1 cellular context compared by ENCODE assay signal in the genomic region with DNA sequence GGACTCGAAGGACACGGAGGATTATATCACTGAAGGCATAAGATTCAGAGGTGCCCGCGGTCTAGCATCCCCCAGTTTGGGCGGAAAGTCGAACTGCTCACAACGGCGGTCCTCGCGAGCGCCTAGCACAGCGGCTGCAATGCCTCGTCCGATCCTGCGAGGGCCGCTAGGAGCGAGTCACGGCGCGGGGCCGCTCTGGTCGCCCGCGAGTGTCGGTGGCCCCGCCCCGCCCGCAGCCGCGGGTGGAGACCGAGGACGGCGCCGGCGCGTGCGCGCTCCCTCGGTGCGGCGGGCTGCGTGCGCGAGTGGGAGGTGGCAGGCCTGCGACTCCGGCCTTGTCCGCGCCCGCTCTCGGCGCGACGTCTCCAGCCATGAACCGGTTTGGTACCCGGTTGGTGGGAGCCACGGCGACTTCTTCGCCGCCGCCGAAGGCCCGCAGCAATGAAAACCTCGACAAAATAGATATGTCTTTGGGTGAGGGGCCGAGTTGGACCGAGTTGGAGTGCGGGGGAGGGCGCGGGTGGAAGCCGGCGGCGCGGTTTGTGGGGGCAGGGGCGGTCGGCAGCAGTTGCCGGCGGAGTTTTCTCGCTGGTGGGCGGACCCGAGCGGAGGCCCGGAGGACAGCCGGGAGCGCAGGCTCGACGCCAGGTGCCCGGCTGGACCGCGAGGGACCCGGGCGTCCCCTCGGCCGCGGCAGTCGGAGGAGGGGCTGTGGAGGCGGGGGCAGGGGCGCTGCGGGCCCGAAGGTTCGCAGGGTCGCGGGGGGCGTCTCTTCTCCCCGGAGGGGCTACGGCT.
TF ChIP-seq lines count a peak whose summit lies in the region.

A gene with protein sequence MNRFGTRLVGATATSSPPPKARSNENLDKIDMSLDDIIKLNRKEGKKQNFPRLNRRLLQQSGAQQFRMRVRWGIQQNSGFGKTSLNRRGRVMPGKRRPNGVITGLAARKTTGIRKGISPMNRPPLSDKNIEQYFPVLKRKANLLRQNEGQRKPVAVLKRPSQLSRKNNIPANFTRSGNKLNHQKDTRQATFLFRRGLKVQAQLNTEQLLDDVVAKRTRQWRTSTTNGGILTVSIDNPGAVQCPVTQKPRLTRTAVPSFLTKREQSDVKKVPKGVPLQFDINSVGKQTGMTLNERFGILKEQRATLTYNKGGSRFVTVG (plus strand): TSS at position 283 of the 795 bp plus-strand sequence. CDS start 89 bp downstream, at position 372.

TF ChIP-seq in HepG2, 621 proteins besides CTCF, POLR2A, EP300 and RAD21 (continued from another document and continues in another):
- TF ChIP-seq ZNF292 (CRISPR knock-in tag; IDR thresholded peaks at IDR 0.05; ENCODE audit: borderline replicate concordance, low read depth) (0 out of 2 replicates have a peak, but pooled peaks have one; percentile 58), HCFC1 (IDR thresholded peaks at IDR 0.05; ENCODE audit: low read depth, low read length) (no peak), REPIN1 (CRISPR knock-in tag; IDR thresholded peaks at IDR 0.05; ENCODE audit: borderline replicate concordance, low read depth) (peak; percentile 44; the same call in 1 of the 2 replicates), RBM39 (IDR thresholded peaks at IDR 0.05; ENCODE audit: low read depth, low read length, poor library complexity, severe bottlenecking) (peak; percentile 82), ZFP41 (CRISPR knock-in tag; IDR thresholded peaks at IDR 0.05; ENCODE audit: borderline replicate concordance) (no peak), LCORL (IDR thresholded peaks at IDR 0.05) (no peak), LCORL (CRISPR knock-in tag; IDR thresholded peaks at IDR 0.05) (peak; percentile 14; the same call in 1 of the 2 replicates), ZNF674 (CRISPR knock-in tag; IDR thresholded peaks at IDR 0.05; ENCODE audit: low read depth) (0 out of 2 replicates have a peak, but pooled peaks have one; percentile 81), ZNF329 (CRISPR knock-in tag; IDR thresholded peaks at IDR 0.05; ENCODE audit: low read depth) (peak; percentile 81; the same call in 1 of the 2 replicates), ZNF34 (CRISPR knock-in tag; IDR thresholded peaks at IDR 0.05; ENCODE audit: borderline replicate concordance) (no peak), KLF6 (CRISPR knock-in tag; IDR thresholded peaks at IDR 0.05) (no peak), ZNF616 (CRISPR knock-in tag; IDR thresholded peaks at IDR 0.05; ENCODE audit: low read depth) (peak; percentile 41; the same call in 1 of the 2 replicates), TMF1 (CRISPR knock-in tag; IDR thresholded peaks at IDR 0.05; ENCODE audit: low read depth) (peak; percentile 67), FOXC1 (CRISPR knock-in tag; IDR thresholded peaks at IDR 0.05; ENCODE audit: borderline replicate concordance) (peak; percentile 37; the same call in 1 of the 2 replicates), JUND (CRISPR knock-in tag; IDR thresholded peaks at IDR 0.05) (0 out of 2 replicates have a peak, but pooled peaks have one; percentile 18), ZBTB8A (CRISPR knock-in tag; IDR thresholded peaks at IDR 0.05; ENCODE audit: borderline replicate concordance, low read depth) (no peak), ZNF772 (CRISPR knock-in tag; IDR thresholded peaks at IDR 0.05) (peak; percentile 90), ERF (CRISPR knock-in tag; IDR thresholded peaks at IDR 0.05) (no peak), ZSCAN12 (CRISPR knock-in tag; IDR thresholded peaks at IDR 0.05) (no peak), ZNF790 (CRISPR knock-in tag; IDR thresholded peaks at IDR 0.05; ENCODE audit: borderline replicate concordance) (no peak; the same call in 1 of the 2 replicates), GATAD1 (CRISPR knock-in tag; IDR thresholded peaks at IDR 0.05) (peak; percentile 55), ZFAT (CRISPR knock-in tag; conservative IDR thresholded peaks at IDR 0.05) (0 out of 2 replicates have a peak, but pooled peaks have one; percentile 38), ZNF224 (CRISPR knock-in tag; IDR thresholded peaks at IDR 0.05) (no peak), RARG (CRISPR knock-in tag; IDR thresholded peaks at IDR 0.05; ENCODE audit: low read depth) (no peak), XBP1 (CRISPR knock-in tag; IDR thresholded peaks at IDR 0.05) (no peak), TAF1 (CRISPR knock-in tag; IDR thresholded peaks at IDR 0.05) (peak; percentile 22; the same call in 1 of the 2 replicates), DMAP1 (CRISPR knock-in tag; IDR thresholded peaks at IDR 0.05) (0 out of 2 replicates have a peak, but pooled peaks have one; percentile 6), TRIM24 (CRISPR knock-in tag; IDR thresholded peaks at IDR 0.05) (no peak), MXI1 (IDR thresholded peaks at IDR 0.05; ENCODE audit: borderline replicate concordance, low read depth, low read length) (peak; percentile 48; the same call in 1 of the 3 replicates), ZNF879 (CRISPR knock-in tag; IDR thresholded peaks at IDR 0.05) (no peak; the same call in 1 of the 2 replicates), RNF2 (conservative IDR thresholded peaks at IDR 0.05; ENCODE audit: low read depth) (peak; percentile 82), ZNF235 (CRISPR knock-in tag; IDR thresholded peaks at IDR 0.05; ENCODE audit: borderline replicate concordance) (no peak), HOXA3 (CRISPR knock-in tag; IDR thresholded peaks at IDR 0.05) (peak; percentile 74), TCF7 (IDR thresholded peaks at IDR 0.05; ENCODE audit: low read depth) (no peak), TCF12 (IDR thresholded peaks at IDR 0.05) (no peak), TCF12 (CRISPR knock-in tag; IDR thresholded peaks at IDR 0.05) (peak; percentile 66; the same call in 1 of the 2 replicates), ZNF256 (CRISPR knock-in tag; conservative IDR thresholded peaks at IDR 0.05) (no peak), AKAP8 (CRISPR knock-in tag; IDR thresholded peaks at IDR 0.05) (no peak), NFRKB (IDR thresholded peaks at IDR 0.05) (no peak)
- TF ChIP-seq, protein P1, sequence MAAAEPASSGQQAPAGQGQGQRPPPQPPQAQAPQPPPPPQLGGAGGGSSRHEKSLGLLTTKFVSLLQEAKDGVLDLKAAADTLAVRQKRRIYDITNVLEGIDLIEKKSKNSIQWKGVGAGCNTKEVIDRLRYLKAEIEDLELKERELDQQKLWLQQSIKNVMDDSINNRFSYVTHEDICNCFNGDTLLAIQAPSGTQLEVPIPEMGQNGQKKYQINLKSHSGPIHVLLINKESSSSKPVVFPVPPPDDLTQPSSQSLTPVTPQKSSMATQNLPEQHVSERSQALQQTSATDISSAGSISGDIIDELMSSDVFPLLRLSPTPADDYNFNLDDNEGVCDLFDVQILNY (CRISPR knock-in tag; conservative IDR thresholded peaks at IDR 0.05) = no peak
- TF ChIP-seq, protein P2, sequence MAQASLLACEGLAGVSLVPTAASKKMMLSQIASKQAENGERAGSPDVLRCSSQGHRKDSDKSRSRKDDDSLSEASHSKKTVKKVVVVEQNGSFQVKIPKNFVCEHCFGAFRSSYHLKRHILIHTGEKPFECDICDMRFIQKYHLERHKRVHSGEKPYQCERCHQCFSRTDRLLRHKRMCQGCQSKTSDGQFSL (CRISPR knock-in tag; IDR thresholded peaks at IDR 0.05) = no peak
- TF ChIP-seq, protein P3, sequence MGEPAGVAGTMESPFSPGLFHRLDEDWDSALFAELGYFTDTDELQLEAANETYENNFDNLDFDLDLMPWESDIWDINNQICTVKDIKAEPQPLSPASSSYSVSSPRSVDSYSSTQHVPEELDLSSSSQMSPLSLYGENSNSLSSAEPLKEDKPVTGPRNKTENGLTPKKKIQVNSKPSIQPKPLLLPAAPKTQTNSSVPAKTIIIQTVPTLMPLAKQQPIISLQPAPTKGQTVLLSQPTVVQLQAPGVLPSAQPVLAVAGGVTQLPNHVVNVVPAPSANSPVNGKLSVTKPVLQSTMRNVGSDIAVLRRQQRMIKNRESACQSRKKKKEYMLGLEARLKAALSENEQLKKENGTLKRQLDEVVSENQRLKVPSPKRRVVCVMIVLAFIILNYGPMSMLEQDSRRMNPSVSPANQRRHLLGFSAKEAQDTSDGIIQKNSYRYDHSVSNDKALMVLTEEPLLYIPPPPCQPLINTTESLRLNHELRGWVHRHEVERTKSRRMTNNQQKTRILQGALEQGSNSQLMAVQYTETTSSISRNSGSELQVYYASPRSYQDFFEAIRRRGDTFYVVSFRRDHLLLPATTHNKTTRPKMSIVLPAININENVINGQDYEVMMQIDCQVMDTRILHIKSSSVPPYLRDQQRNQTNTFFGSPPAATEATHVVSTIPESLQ (CRISPR knock-in tag; conservative IDR thresholded peaks at IDR 0.05) = no peak
- TF ChIP-seq, protein P4, sequence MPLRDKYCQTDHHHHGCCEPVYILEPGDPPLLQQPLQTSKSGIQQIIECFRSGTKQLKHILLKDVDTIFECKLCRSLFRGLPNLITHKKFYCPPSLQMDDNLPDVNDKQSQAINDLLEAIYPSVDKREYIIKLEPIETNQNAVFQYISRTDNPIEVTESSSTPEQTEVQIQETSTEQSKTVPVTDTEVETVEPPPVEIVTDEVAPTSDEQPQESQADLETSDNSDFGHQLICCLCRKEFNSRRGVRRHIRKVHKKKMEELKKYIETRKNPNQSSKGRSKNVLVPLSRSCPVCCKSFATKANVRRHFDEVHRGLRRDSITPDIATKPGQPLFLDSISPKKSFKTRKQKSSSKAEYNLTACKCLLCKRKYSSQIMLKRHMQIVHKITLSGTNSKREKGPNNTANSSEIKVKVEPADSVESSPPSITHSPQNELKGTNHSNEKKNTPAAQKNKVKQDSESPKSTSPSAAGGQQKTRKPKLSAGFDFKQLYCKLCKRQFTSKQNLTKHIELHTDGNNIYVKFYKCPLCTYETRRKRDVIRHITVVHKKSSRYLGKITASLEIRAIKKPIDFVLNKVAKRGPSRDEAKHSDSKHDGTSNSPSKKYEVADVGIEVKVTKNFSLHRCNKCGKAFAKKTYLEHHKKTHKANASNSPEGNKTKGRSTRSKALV (CRISPR knock-in tag; IDR thresholded peaks at IDR 0.05) = 0 out of 2 replicates have a peak, but pooled peaks have one; percentile 15
- TF ChIP-seq, protein P5, sequence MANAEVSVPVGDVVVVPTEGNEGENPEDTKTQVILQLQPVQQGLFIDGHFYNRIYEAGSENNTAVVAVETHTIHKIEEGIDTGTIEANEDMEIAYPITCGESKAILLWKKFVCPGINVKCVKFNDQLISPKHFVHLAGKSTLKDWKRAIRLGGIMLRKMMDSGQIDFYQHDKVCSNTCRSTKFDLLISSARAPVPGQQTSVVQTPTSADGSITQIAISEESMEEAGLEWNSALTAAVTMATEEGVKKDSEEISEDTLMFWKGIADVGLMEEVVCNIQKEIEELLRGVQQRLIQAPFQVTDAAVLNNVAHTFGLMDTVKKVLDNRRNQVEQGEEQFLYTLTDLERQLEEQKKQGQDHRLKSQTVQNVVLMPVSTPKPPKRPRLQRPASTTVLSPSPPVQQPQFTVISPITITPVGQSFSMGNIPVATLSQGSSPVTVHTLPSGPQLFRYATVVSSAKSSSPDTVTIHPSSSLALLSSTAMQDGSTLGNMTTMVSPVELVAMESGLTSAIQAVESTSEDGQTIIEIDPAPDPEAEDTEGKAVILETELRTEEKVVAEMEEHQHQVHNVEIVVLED (CRISPR knock-in tag; IDR thresholded peaks at IDR 0.05; ENCODE audit: borderline replicate concordance) = peak; percentile 79
- TF ChIP-seq, protein P6, sequence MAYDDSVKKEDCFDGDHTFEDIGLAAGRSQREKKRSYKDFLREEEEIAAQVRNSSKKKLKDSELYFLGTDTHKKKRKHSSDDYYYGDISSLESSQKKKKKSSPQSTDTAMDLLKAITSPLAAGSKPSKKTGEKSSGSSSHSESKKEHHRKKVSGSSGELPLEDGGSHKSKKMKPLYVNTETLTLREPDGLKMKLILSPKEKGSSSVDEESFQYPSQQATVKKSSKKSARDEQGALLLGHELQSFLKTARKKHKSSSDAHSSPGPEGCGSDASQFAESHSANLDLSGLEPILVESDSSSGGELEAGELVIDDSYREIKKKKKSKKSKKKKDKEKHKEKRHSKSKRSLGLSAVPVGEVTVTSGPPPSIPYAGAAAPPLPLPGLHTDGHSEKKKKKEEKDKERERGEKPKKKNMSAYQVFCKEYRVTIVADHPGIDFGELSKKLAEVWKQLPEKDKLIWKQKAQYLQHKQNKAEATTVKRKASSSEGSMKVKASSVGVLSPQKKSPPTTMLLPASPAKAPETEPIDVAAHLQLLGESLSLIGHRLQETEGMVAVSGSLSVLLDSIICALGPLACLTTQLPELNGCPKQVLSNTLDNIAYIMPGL (CRISPR knock-in tag; IDR thresholded peaks at IDR 0.05; ENCODE audit: borderline replicate concordance in 1 of 2, low read depth in 1 of 2) = peak in 1 of 2 experiments; percentile 77; a peak in 2 of 4 replicates
- TF ChIP-seq, protein P7, sequence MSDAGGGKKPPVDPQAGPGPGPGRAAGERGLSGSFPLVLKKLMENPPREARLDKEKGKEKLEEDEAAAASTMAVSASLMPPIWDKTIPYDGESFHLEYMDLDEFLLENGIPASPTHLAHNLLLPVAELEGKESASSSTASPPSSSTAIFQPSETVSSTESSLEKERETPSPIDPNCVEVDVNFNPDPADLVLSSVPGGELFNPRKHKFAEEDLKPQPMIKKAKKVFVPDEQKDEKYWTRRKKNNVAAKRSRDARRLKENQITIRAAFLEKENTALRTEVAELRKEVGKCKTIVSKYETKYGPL (CRISPR knock-in tag; IDR thresholded peaks at IDR 0.05) = 0 out of 2 replicates have a peak, but pooled peaks have one; percentile 59
- TF ChIP-seq, protein P8, sequence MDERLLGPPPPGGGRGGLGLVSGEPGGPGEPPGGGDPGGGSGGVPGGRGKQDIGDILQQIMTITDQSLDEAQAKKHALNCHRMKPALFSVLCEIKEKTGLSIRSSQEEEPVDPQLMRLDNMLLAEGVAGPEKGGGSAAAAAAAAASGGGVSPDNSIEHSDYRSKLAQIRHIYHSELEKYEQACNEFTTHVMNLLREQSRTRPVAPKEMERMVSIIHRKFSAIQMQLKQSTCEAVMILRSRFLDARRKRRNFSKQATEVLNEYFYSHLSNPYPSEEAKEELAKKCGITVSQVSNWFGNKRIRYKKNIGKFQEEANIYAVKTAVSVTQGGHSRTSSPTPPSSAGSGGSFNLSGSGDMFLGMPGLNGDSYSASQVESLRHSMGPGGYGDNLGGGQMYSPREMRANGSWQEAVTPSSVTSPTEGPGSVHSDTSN (CRISPR knock-in tag; IDR thresholded peaks at IDR 0.05) = no peak
- TF ChIP-seq, protein P9, sequence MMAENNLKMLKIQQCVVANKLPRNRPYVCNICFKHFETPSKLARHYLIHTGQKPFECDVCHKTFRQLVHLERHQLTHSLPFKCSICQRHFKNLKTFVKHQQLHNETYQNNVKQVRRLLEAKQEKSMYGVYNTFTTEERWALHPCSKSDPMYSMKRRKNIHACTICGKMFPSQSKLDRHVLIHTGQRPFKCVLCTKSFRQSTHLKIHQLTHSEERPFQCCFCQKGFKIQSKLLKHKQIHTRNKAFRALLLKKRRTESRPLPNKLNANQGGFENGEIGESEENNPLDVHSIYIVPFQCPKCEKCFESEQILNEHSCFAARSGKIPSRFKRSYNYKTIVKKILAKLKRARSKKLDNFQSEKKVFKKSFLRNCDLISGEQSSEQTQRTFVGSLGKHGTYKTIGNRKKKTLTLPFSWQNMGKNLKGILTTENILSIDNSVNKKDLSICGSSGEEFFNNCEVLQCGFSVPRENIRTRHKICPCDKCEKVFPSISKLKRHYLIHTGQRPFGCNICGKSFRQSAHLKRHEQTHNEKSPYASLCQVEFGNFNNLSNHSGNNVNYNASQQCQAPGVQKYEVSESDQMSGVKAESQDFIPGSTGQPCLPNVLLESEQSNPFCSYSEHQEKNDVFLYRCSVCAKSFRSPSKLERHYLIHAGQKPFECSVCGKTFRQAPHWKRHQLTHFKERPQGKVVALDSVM (CRISPR knock-in tag; IDR thresholded peaks at IDR 0.05) = peak; percentile 57; the same call in 1 of the 2 replicates
